ENCODE assay signal across 29 cellular contexts in the genomic region with DNA sequence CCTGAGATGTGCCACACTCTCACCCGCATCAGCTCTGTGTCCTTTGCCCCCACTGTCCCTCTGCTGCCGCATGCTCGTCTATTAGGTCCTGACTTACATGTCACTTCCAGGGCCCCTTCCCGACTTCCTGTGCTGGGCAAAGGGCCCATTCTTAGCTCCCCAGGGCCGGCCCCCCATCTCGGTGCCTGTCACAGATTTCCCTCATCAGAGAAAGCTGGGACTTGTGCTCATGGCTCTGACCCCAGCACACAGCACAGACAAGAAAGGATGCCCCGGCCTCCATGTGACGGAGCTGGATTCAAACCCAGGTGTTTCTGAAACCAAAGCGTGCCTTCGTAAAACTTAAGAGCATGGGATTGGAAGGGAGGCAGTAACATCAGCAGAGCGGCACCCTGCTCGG. TPM values are rescaled to one million over a fixed set of nuclear protein-coding genes. Genes with fewer than 3 reads are reported as not detected.
DNase-seq lines count a peak whose midpoint lies in the region; ATAC-seq, FAIRE-seq and TF ChIP-seq lines count a peak whose summit lies in the region.
"Had no signal": no experiment of that assay in that cellular context is flagged by ENCODE, and none has a peak within 500 bp of the region (broad histone marks: within the 10 kb centered on the region; RNA-seq: fewer than 3 reads in every experiment).

No MANE protein-coding gene starts in this region.

- H3K27me3 ChIP-seq in H1 (replicated peaks in 1 of 4; ENCODE audit: control insufficient read depth in 3 of 4, extremely low read depth in 1 of 4, insufficient read depth in 3 of 4, low read length in 3 of 4) (no peaks in the 10 kb centered on the region), neuronal stem cell (ENCODE audit: control insufficient read depth in 3 of 3, insufficient read depth in 3 of 3, low read depth in 1 of 3, low read length in 3 of 3) (no peaks in the 10 kb centered on the region)
- H3K27me3 ChIP-seq: adrenal gland, right atrium auricular region, SJSA1, testis had no signal

- H4K20me1 ChIP-seq in H1 (replicated peaks in 1 of 2; ENCODE audit: control insufficient read depth in 1 of 2, insufficient read depth in 2 of 2, low read length in 2 of 2) = no peaks in the 10 kb centered on the region

- H2AFZ ChIP-seq in H1 (ENCODE audit: low read length) = no peak overlapping the region
- no peak overlapping the region for H2AFZ ChIP-seq in neuronal stem cell (ENCODE audit: low read length)

- H3K4me2 ChIP-seq in H1 (ENCODE audit: insufficient read depth in 1 of 2, low read depth in 2 of 2, low read length in 2 of 2) = no peak overlapping the region
- no peak overlapping the region for H3K4me2 ChIP-seq in neuronal stem cell (ENCODE audit: insufficient read depth, low read length, poor library complexity, severe bottlenecking)

- H4K91ac ChIP-seq in H1 (replicated peaks; ENCODE audit: insufficient read length, low read length) (no peak overlapping the region), neuronal stem cell (ENCODE audit: low read depth, low read length, poor library complexity) (peak overlapping the region; percentile 46)

- TF ChIP-seq EP300 in H1 (IDR thresholded peaks at IDR 0.05; ENCODE audit: borderline replicate concordance in 1 of 2, low read depth in 2 of 2, low read length in 2 of 2) = no peak

- H3K79me1 ChIP-seq in H1 (ENCODE audit: low read depth, low read length) (no peaks in the 10 kb centered on the region; the same call in 1 of the 2 replicates), neuronal stem cell (ENCODE audit: low read depth, low read length) (no peaks in the 10 kb centered on the region)

- peaks cover 0 to 4% of the 10 kb centered on the region in 2 experiments; a peak in 1 of 4 replicates for H3K79me2 ChIP-seq in H1 (ENCODE audit: control insufficient read depth in 1 of 2, insufficient read depth in 2 of 2, low read length in 2 of 2)

- WGBS in H1 (ENCODE audit: extremely low coverage in 1 of 2, insufficient coverage in 1 of 2, insufficient read length in 1 of 2, insufficient replicate concordance in 2 of 2, low coverage in 1 of 2, low lambda C conversion rate in 2 of 2, missing lambda C conversion rate in 1 of 2), 2 experiments = 89% methylated on average over 12 of the region's 12 CpGs; no CpG with 5 or more reads in 1 of the 2 experiments
- WGBS in neuronal stem cell (ENCODE audit: extremely low coverage in 2 of 2, insufficient read length in 2 of 2, insufficient replicate concordance in 1 of 2), 2 donors = no CpG with 5 or more reads among the region's 12 CpGs

- H3K4me3 ChIP-seq in H1 (ENCODE audit: extremely low read depth in 1 of 4, insufficient read depth in 2 of 4, low read depth in 3 of 4, low read length in 4 of 4) (no peak overlapping the region), neuronal stem cell (ENCODE audit: low read length in 2 of 2) (no peak overlapping the region)
- H3K4me3 ChIP-seq: adrenal gland, HAP-1, K562, right atrium auricular region, SJSA1, testis had no signal

- intact Hi-C loops in activated CD4-positive, alpha-beta T cell treated with anti-CD3 and anti-CD28 coated beads, Interleukin-2, amount 10 ng/mL, durations not matched to agents 24 days and 14 days (cut with micrococcal nuclease) = no loop called here
- intact Hi-C loops in activated CD4-positive, alpha-beta T cell treated with anti-CD3 and anti-CD28 coated beads for 36 hours (cut with DNase I, micrococcal nuclease) = loop anchor here in 1 of 2 experiments (10.0 kb wide), 1 partner anchor 272 kb away; a partner anchor contains a TSS

- H3K9me3 ChIP-seq in H1 (ENCODE audit: insufficient read depth in 2 of 2, low read depth in 1 of 2, low read length in 1 of 2) (no peaks in the 10 kb centered on the region), neuronal stem cell (replicated peaks in 1 of 2; ENCODE audit: control insufficient read depth in 2 of 2, insufficient read depth in 1 of 2, low read depth in 1 of 2, low read length in 2 of 2) (no peaks in the 10 kb centered on the region)
- H3K9me3 ChIP-seq: adrenal gland, HAP-1, neutrophil, right atrium auricular region, SJSA1, testis had no signal

- no peak overlapping the region; the same call in 1 of the 2 replicates for H4K8ac ChIP-seq in H1 (ENCODE audit: extremely low read depth, insufficient read depth, low read length)
- no peak overlapping the region for H4K8ac ChIP-seq in neuronal stem cell (ENCODE audit: low read depth, low read length)

- H3K23me2 ChIP-seq in H1 (ENCODE audit: low read depth, low read length) = no peaks in the 10 kb centered on the region

- H3K23ac ChIP-seq in H1 (ENCODE audit: insufficient read length) (no peak overlapping the region), neuronal stem cell (ENCODE audit: low read depth, low read length, poor library complexity) (no peak overlapping the region)

- H3K9ac ChIP-seq in H1 (replicated peaks in 1 of 4; ENCODE audit: extremely low read depth in 1 of 4, low read depth in 3 of 4, low read length in 3 of 4) (no peak overlapping the region), neuronal stem cell (ENCODE audit: low read depth, low read length, poor library complexity) (no peak overlapping the region)

- H2AK5ac ChIP-seq in H1 (ENCODE audit: low read depth, low read length) (no peak overlapping the region), neuronal stem cell (ENCODE audit: low read depth, low read length) (no peak overlapping the region)

- H3K27me3 Mint-ChIP-seq in activated CD4-positive, alpha-beta T cell treated with anti-CD3 and anti-CD28 coated beads, Interleukin-2, amount 10 ng/mL, durations not matched to agents 24 days and 14 days = no peaks in the 10 kb centered on the region
- no peaks in the 10 kb centered on the region for H3K27me3 Mint-ChIP-seq in activated CD4-positive, alpha-beta T cell treated with anti-CD3 and anti-CD28 coated beads for 36 hours
- H3K27me3 Mint-ChIP-seq: activated T-cell treated with anti-CD3 and anti-CD28 coated beads, Interleukin-2, amount 50 U/mL, for 24 hours; stimulated activated naive CD8-positive, alpha-beta T cell treated with anti-CD3 and anti-CD28 coated beads, Interleukin-15, Interleukin-2, amounts not matched to agents 100 ng/mL and 50 ng/mL, for 24 hours had no signal

- H2BK120ac ChIP-seq in H1 (replicated peaks; ENCODE audit: low read depth, low read length) (no peak overlapping the region), neuronal stem cell (ENCODE audit: low read depth, low read length) (no peak overlapping the region)

- peaks cover 66% of the 10 kb centered on the region for H3K4me1 Mint-ChIP-seq in activated CD4-positive, alpha-beta T cell treated with anti-CD3 and anti-CD28 coated beads, Interleukin-2, amount 10 ng/mL, durations not matched to agents 24 days and 14 days
- peaks cover 42% of the 10 kb centered on the region for H3K4me1 Mint-ChIP-seq in activated CD4-positive, alpha-beta T cell treated with anti-CD3 and anti-CD28 coated beads for 36 hours

- H4K5ac ChIP-seq in H1 (ENCODE audit: insufficient read length, low read depth, low read length) = no peak overlapping the region

- FAIRE-seq in GM12892 (lab: Jason Lieb, UNC) (peak; percentile 46), H1 (lab: Jason Lieb, UNC) (no peak)
- FAIRE-seq: A204.1, K562 had no signal

- no peak overlapping the region for H3K27ac ChIP-seq in H1 (ENCODE audit: low read depth, low read length)
- no peak overlapping the region for H3K27ac ChIP-seq in neuronal stem cell (replicated peaks; ENCODE audit: low read length)
- H3K27ac ChIP-seq: neutrophil, right atrium auricular region, RWPE1, SJSA1, testis had no signal

- peak overlapping the region; percentile 7; the same call in 1 of the 2 replicates for H2BK12ac ChIP-seq in H1 (ENCODE audit: low read depth, low read length)
- no peak overlapping the region for H2BK12ac ChIP-seq in neuronal stem cell (ENCODE audit: low read length)

- no peak overlapping the region for H3K56ac ChIP-seq in H1 (replicated peaks; ENCODE audit: insufficient read length, low read depth, low read length)

- H3K4me3 Mint-ChIP-seq in activated CD4-positive, alpha-beta T cell treated with anti-CD3 and anti-CD28 coated beads, Interleukin-2, amount 10 ng/mL, durations not matched to agents 24 days and 14 days = peak overlapping the region; percentile 30
- no peak overlapping the region for H3K4me3 Mint-ChIP-seq in activated CD4-positive, alpha-beta T cell treated with anti-CD3 and anti-CD28 coated beads for 36 hours
- H3K4me3 Mint-ChIP-seq: activated T-cell treated with anti-CD3 and anti-CD28 coated beads, Interleukin-2, amount 50 U/mL, for 24 hours; brain; stimulated activated naive CD8-positive, alpha-beta T cell treated with anti-CD3 and anti-CD28 coated beads, Interleukin-15, Interleukin-2, amounts not matched to agents 100 ng/mL and 50 ng/mL, for 24 hours had no signal

- TF ChIP-seq CTCF in H1 (IDR thresholded peaks at IDR 0.05; ENCODE audit: control extremely low read depth in 1 of 3, insufficient read depth in 1 of 3, low read depth in 1 of 3, low read length in 3 of 3) = no peak

- H3K36me3 ChIP-seq in H1 (ENCODE audit: control insufficient read depth in 2 of 4, insufficient read depth in 4 of 4, low read length in 3 of 4) = no peaks in the 10 kb centered on the region
- peaks cover 0 to 4% of the 10 kb centered on the region in 2 donors for H3K36me3 ChIP-seq in neuronal stem cell (replicated peaks in 1 of 2; ENCODE audit: control insufficient read depth in 2 of 2, insufficient read depth in 2 of 2, low read length in 2 of 2)
- H3K36me3 ChIP-seq: adrenal gland, HAP-1, neutrophil, right atrium auricular region, SJSA1 had no signal

- DNase-seq in activated CD4-positive, alpha-beta T cell treated with anti-CD3 and anti-CD28 coated beads, Interleukin-2, amount 10 ng/mL, durations not matched to agents 24 days and 14 days = no peak
- DNase-seq in activated CD4-positive, alpha-beta T cell treated with anti-CD3 and anti-CD28 coated beads for 36 hours = no peak
- DNase-seq in GM12892 (ENCODE audit: insufficient read length) = no peak
- DNase-seq in H1 (ENCODE audit: low read depth in 1 of 2, low spot score in 2 of 2) = no peak
- DNase-seq in neuronal stem cell (ENCODE audit: low spot score) = no peak
- DNase-seq in NCI-H1105 (lab: John Stamatoyannopoulos, UW) = no peak
- no peak for DNase-seq in cerebellar cortex (ENCODE audit: low spot score)
- DNase-seq: activated CD4-positive, alpha-beta T cell treated with anti-CD3 and anti-CD28 coated beads for 4 hours; activated T-cell treated with anti-CD3 and anti-CD28 coated beads, Interleukin-2, amount 50 U/mL, for 24 hours; EL; NCI-H1092; NCI-H1694 treated with DMSO at 0.1 percent for 48 hours; posterior cingulate gyrus; stimulated activated CD4-positive, alpha-beta T cell treated with anti-CD3 and anti-CD28 coated beads, Interleukin-1b, Interleukin-23, amount 100 ng/mL, for 48 hours; testis had no signal

- TF ChIP-seq POLR2A in GM12892 (IDR thresholded peaks at IDR 0.05; ENCODE audit: low read depth, low read length) (no peak), H1 (IDR thresholded peaks at IDR 0.05; ENCODE audit: control extremely low read depth in 1 of 2, low read depth in 2 of 2, low read length in 2 of 2) (no peak)

- no peak for ATAC-seq in activated CD4-positive, alpha-beta T cell treated with anti-CD3 and anti-CD28 coated beads for 36 hours
- no peak for ATAC-seq in GM21515 (IDR thresholded peaks at IDR 0.05; ENCODE audit: unreplicated experiment)
- ATAC-seq: K562, left lobe of liver had no signal

- no peak overlapping the region for H3K4ac ChIP-seq in H1 (replicated peaks; ENCODE audit: insufficient read length, low read depth, low read length)
- no peak overlapping the region for H3K4ac ChIP-seq in neuronal stem cell (ENCODE audit: low read length)

- CTCF ChIA-PET in activated CD4-positive, alpha-beta T cell treated with anti-CD3 and anti-CD28 coated beads for 36 hours (lab: Charles Lee) = interaction anchor here (1.1 kb wide), 1 partner anchor 10 kb away, joined by 3 read pairs; a partner anchor contains a TSS
- CTCF ChIA-PET in H1 (lab: Charles Lee; ENCODE audit: partially characterized antibody) = interaction anchor here (0.7 to 2.0 kb wide), 3 partner anchors 9 to 84 kb away, joined by 3 to 5 read pairs (median 5); no protein-coding TSS in a partner anchor

- H2BK5ac ChIP-seq in H1 (ENCODE audit: low read depth, low read length) = 0 out of 2 replicates have a peak overlapping the region, but pooled peaks have one; percentile 12
- no peak overlapping the region for H2BK5ac ChIP-seq in neuronal stem cell (ENCODE audit: low read length)

- H3K27ac Mint-ChIP-seq in activated CD4-positive, alpha-beta T cell treated with anti-CD3 and anti-CD28 coated beads, Interleukin-2, amount 10 ng/mL, durations not matched to agents 24 days and 14 days = no peak overlapping the region
- H3K27ac Mint-ChIP-seq in activated CD4-positive, alpha-beta T cell treated with anti-CD3 and anti-CD28 coated beads for 36 hours = no peak overlapping the region
- H3K27ac Mint-ChIP-seq: activated T-cell treated with anti-CD3 and anti-CD28 coated beads, Interleukin-2, amount 50 U/mL, for 24 hours; stimulated activated naive CD8-positive, alpha-beta T cell treated with anti-CD3 and anti-CD28 coated beads, Interleukin-15, Interleukin-2, amounts not matched to agents 100 ng/mL and 50 ng/mL, for 24 hours had no signal

- H3K36me3 Mint-ChIP-seq in activated CD4-positive, alpha-beta T cell treated with anti-CD3 and anti-CD28 coated beads, Interleukin-2, amount 10 ng/mL, durations not matched to agents 24 days and 14 days (ENCODE audit: low read depth) = peaks cover 2% of the 10 kb centered on the region
- no peaks in the 10 kb centered on the region for H3K36me3 Mint-ChIP-seq in activated CD4-positive, alpha-beta T cell treated with anti-CD3 and anti-CD28 coated beads for 36 hours (ENCODE audit: low read depth)

- H3K14ac ChIP-seq in H1 (ENCODE audit: insufficient read length) (no peak overlapping the region), neuronal stem cell (ENCODE audit: low read length) (no peak overlapping the region)

- no peak for TF ChIP-seq RAD21 in H1 (IDR thresholded peaks at IDR 0.05 in 1 of 2, conservative IDR thresholded peaks at IDR 0.05 in 1 of 2; ENCODE audit: low read depth in 2 of 2, low read length in 2 of 2)

- no peak overlapping the region for H3K18ac ChIP-seq in H1 (ENCODE audit: extremely low read depth, low read length)
- no peak overlapping the region for H3K18ac ChIP-seq in neuronal stem cell (ENCODE audit: low read length)

- 0 out of 2 replicates have a peak overlapping the region, but pooled peaks have one; percentile 49 for H2BK15ac ChIP-seq in H1 (ENCODE audit: low read length)
- no peak overlapping the region for H2BK15ac ChIP-seq in neuronal stem cell (ENCODE audit: low read length)

- POLR2A ChIA-PET in activated CD4-positive, alpha-beta T cell treated with anti-CD3 and anti-CD28 coated beads for 36 hours (lab: Charles Lee) = no interaction called here
- POLR2A ChIA-PET in H1 (lab: Charles Lee; ENCODE audit: partially characterized antibody) = interaction anchor here (1.4 kb wide), 1 partner anchor 10 kb away, joined by 3 read pairs; a partner anchor contains a TSS

- H3K4me1 ChIP-seq in H1 (replicated peaks in 1 of 4; ENCODE audit: control insufficient read depth in 3 of 4, insufficient read depth in 4 of 4, low read length in 3 of 4) (peaks cover 0 to 3% (median 2%) of the 10 kb centered on the region in 4 experiments; a peak in 5 of 7 replicates), neuronal stem cell (ENCODE audit: control insufficient read depth in 2 of 2, insufficient read depth in 1 of 2, low read depth in 1 of 2, low read length in 2 of 2) (peaks cover 0 to 3% of the 10 kb centered on the region in 2 donors)
- H3K4me1 ChIP-seq: SJSA1, testis had no signal

- 0 out of 2 replicates have a peak overlapping the region, but pooled peaks have one; percentile 36 for H2BK20ac ChIP-seq in H1 (ENCODE audit: low read length)

- no peaks in the 10 kb centered on the region for H3K9me3 Mint-ChIP-seq in activated CD4-positive, alpha-beta T cell treated with anti-CD3 and anti-CD28 coated beads, Interleukin-2, amount 10 ng/mL, durations not matched to agents 24 days and 14 days
- H3K9me3 Mint-ChIP-seq in activated CD4-positive, alpha-beta T cell treated with anti-CD3 and anti-CD28 coated beads for 36 hours (ENCODE audit: low read depth) = no peaks in the 10 kb centered on the region
- H3K9me3 Mint-ChIP-seq: activated T-cell treated with anti-CD3 and anti-CD28 coated beads, Interleukin-2, amount 50 U/mL, for 24 hours; brain; stimulated activated naive CD8-positive, alpha-beta T cell treated with anti-CD3 and anti-CD28 coated beads, Interleukin-15, Interleukin-2, amounts not matched to agents 100 ng/mL and 50 ng/mL, for 24 hours had no signal

RNA-seq across cellular contexts. Expression of a gene that starts 5.9 kb away (rescaled TPM):
- 20.5 and 22.6 TPM in 2 replicates for total RNA-seq in activated CD4-positive, alpha-beta T cell treated with anti-CD3 and anti-CD28 coated beads, Interleukin-2, amount 10 ng/mL, durations not matched to agents 24 days and 14 days
- 10 to 100 TPM; 19.0 to 20.8 TPM for total RNA-seq in activated CD4-positive, alpha-beta T cell treated with anti-CD3 and anti-CD28 coated beads for 36 hours
- 4.2 TPM for polyA plus RNA-seq in GM12892 (2012; ENCODE audit: missing spikeins)
- total RNA-seq in H1 (2021; fragmentation: NEBNext Ultra II Directional; extraction: Animal tissue kit (Norgen Biotek cat#: 25700)) = 28.1 and 33.8 TPM in 2 replicates
- 15.2 and 31.3 TPM in 2 replicates for polyA plus RNA-seq in H1 (2011; rRNA removed)
- polyA plus RNA-seq in H1 (2011; cell fraction: cytosol; rRNA removed) = 14.1 TPM
- polyA plus RNA-seq in H1 (2011; cell fraction: nucleus; rRNA removed) = 49.4 TPM
- polyA plus RNA-seq in H1 (2012, experiment 1 of 2) = 20.3 to 30.7 TPM (median 27.8 TPM) in 4 replicates
- polyA plus RNA-seq in H1 (2012, experiment 2 of 2) = 32.4 TPM
- polyA plus RNA-seq in H1 (2013, experiment 1 of 2) = 23.0 TPM
- 21.6 TPM for polyA plus RNA-seq in H1 (2013, experiment 2 of 2)
- polyA minus RNA-seq in H1 (2011; rRNA and poly(A)+ RNA removed) = 51.2 and 56.3 TPM in 2 replicates
- 21.0 TPM for polyA minus RNA-seq in H1 (2011; cell fraction: cytosol; rRNA and poly(A)+ RNA removed)
- polyA minus RNA-seq in H1 (2011; cell fraction: nucleus; rRNA and poly(A)+ RNA removed) = 57.7 TPM
- polyA plus RNA-seq in neuronal stem cell (2013, experiment 1 of 2) = 21.1 TPM
- 21.3 TPM for polyA plus RNA-seq in neuronal stem cell (2013, experiment 2 of 2)

RNA-seq across cellular contexts. Expression of a gene that starts 9.9 kb away (rescaled TPM):
- 6.1 and 6.3 TPM in 2 replicates for total RNA-seq in activated CD4-positive, alpha-beta T cell treated with anti-CD3 and anti-CD28 coated beads, Interleukin-2, amount 10 ng/mL, durations not matched to agents 24 days and 14 days
- total RNA-seq in activated CD4-positive, alpha-beta T cell treated with anti-CD3 and anti-CD28 coated beads for 36 hours = 1 to 10 TPM; 7.4 to 7.8 TPM
- 10.8 TPM for polyA plus RNA-seq in GM12892 (2012; ENCODE audit: missing spikeins)
- 24.6 and 25.4 TPM in 2 replicates for total RNA-seq in H1 (2021; fragmentation: NEBNext Ultra II Directional; extraction: Animal tissue kit (Norgen Biotek cat#: 25700))
- polyA plus RNA-seq in H1 (2011; rRNA removed) = 65.7 and 74.8 TPM in 2 replicates
- polyA plus RNA-seq in H1 (2011; cell fraction: cytosol; rRNA removed) = 69.9 TPM
- polyA plus RNA-seq in H1 (2011; cell fraction: nucleus; rRNA removed) = 99.2 TPM
- polyA plus RNA-seq in H1 (2012, experiment 1 of 2) = 26.4 to 39.5 TPM (median 32.7 TPM) in 4 replicates
- polyA plus RNA-seq in H1 (2012, experiment 2 of 2) = 41.1 TPM
- polyA plus RNA-seq in H1 (2013, experiment 1 of 2) = 27.1 TPM
- 26.2 TPM for polyA plus RNA-seq in H1 (2013, experiment 2 of 2)
- 28.7 and 41.3 TPM in 2 replicates for polyA minus RNA-seq in H1 (2011; rRNA and poly(A)+ RNA removed)
- polyA minus RNA-seq in H1 (2011; cell fraction: cytosol; rRNA and poly(A)+ RNA removed) = 35.0 TPM
- 35.7 TPM for polyA minus RNA-seq in H1 (2011; cell fraction: nucleus; rRNA and poly(A)+ RNA removed)
- polyA plus RNA-seq in neuronal stem cell (2013, experiment 1 of 2) = 22.2 TPM
- polyA plus RNA-seq in neuronal stem cell (2013, experiment 2 of 2) = 23.4 TPM

RNA-seq across cellular contexts. Expression of a gene that starts 14.6 kb away (rescaled TPM):
- total RNA-seq in activated CD4-positive, alpha-beta T cell treated with anti-CD3 and anti-CD28 coated beads, Interleukin-2, amount 10 ng/mL, durations not matched to agents 24 days and 14 days = not detected in 2 replicates
- not detected for total RNA-seq in activated CD4-positive, alpha-beta T cell treated with anti-CD3 and anti-CD28 coated beads for 36 hours
- not detected for polyA plus RNA-seq in GM12892 (2012; ENCODE audit: missing spikeins)
- total RNA-seq in H1 (2021; fragmentation: NEBNext Ultra II Directional; extraction: Animal tissue kit (Norgen Biotek cat#: 25700)) = 3.6 and 3.8 TPM in 2 replicates
- polyA plus RNA-seq in H1 (2011; rRNA removed) = 3.1 and 8.1 TPM in 2 replicates
- 3.4 TPM for polyA plus RNA-seq in H1 (2011; cell fraction: cytosol; rRNA removed)
- polyA plus RNA-seq in H1 (2011; cell fraction: nucleus; rRNA removed) = 9.6 TPM
- 3.4 to 5.8 TPM (median 4.6 TPM) in 4 replicates for polyA plus RNA-seq in H1 (2012, experiment 1 of 2)
- 5.5 TPM for polyA plus RNA-seq in H1 (2012, experiment 2 of 2)
- 6.5 TPM for polyA plus RNA-seq in H1 (2013, experiment 1 of 2)
- 8.6 TPM for polyA plus RNA-seq in H1 (2013, experiment 2 of 2)
- 1.9 and 4.1 TPM in 2 replicates for polyA minus RNA-seq in H1 (2011; rRNA and poly(A)+ RNA removed)
- polyA minus RNA-seq in H1 (2011; cell fraction: cytosol; rRNA and poly(A)+ RNA removed) = 3.8 TPM
- polyA minus RNA-seq in H1 (2011; cell fraction: nucleus; rRNA and poly(A)+ RNA removed) = 2.5 TPM
- polyA plus RNA-seq in neuronal stem cell (2013, experiment 1 of 2) = 0.18 TPM
- 0.07 TPM for polyA plus RNA-seq in neuronal stem cell (2013, experiment 2 of 2)
- total RNA-seq: M059J, NCI-H460 had no signal

RNA-seq across cellular contexts. Expression of a gene that starts 38.6 kb away (rescaled TPM):
- total RNA-seq in activated CD4-positive, alpha-beta T cell treated with anti-CD3 and anti-CD28 coated beads, Interleukin-2, amount 10 ng/mL, durations not matched to agents 24 days and 14 days = 0.40 TPM in 1 of 2 replicates, not detected in the other
- under 1 TPM; 0.26 to 0.55 TPM for total RNA-seq in activated CD4-positive, alpha-beta T cell treated with anti-CD3 and anti-CD28 coated beads for 36 hours
- 0.13 TPM for polyA plus RNA-seq in GM12892 (2012; ENCODE audit: missing spikeins)
- 2.2 and 2.3 TPM in 2 replicates for total RNA-seq in H1 (2021; fragmentation: NEBNext Ultra II Directional; extraction: Animal tissue kit (Norgen Biotek cat#: 25700))
- 1.1 and 1.7 TPM in 2 replicates for polyA plus RNA-seq in H1 (2011; rRNA removed)
- 1.7 TPM for polyA plus RNA-seq in H1 (2011; cell fraction: cytosol; rRNA removed)
- 8.6 TPM for polyA plus RNA-seq in H1 (2011; cell fraction: nucleus; rRNA removed)
- 1.4 to 3.8 TPM (median 2.5 TPM) in 4 replicates for polyA plus RNA-seq in H1 (2012, experiment 1 of 2)
- 0.79 TPM for polyA plus RNA-seq in H1 (2012, experiment 2 of 2)
- 0.85 TPM for polyA plus RNA-seq in H1 (2013, experiment 1 of 2)
- 0.90 TPM for polyA plus RNA-seq in H1 (2013, experiment 2 of 2)
- polyA minus RNA-seq in H1 (2011; rRNA and poly(A)+ RNA removed) = 0.68 and 0.98 TPM in 2 replicates
- 4.6 TPM for polyA minus RNA-seq in H1 (2011; cell fraction: cytosol; rRNA and poly(A)+ RNA removed)
- polyA minus RNA-seq in H1 (2011; cell fraction: nucleus; rRNA and poly(A)+ RNA removed) = 1.6 TPM
- 1.4 TPM for polyA plus RNA-seq in neuronal stem cell (2013, experiment 1 of 2)
- 1.1 TPM for polyA plus RNA-seq in neuronal stem cell (2013, experiment 2 of 2)
- total RNA-seq: SJSA1 had no signal
- polyA plus RNA-seq: K562 had no signal
